1 cellular context compared by ENCODE assay signal in genomic region chr5:140294753-140295152, GRCh38.
TF ChIP-seq lines count a peak whose summit lies in the region.

No MANE protein-coding gene starts in this region.

TF ChIP-seq in A549, 52 proteins besides CTCF, POLR2A, EP300 and RAD21:
- TF ChIP-seq EHF (CRISPR knock-in tag; IDR thresholded peaks at IDR 0.05) (no peak), NR3C1 (IDR thresholded peaks at IDR 0.05) (no peak), PBX3 (IDR thresholded peaks at IDR 0.05) (no peak), NPAS2 (CRISPR knock-in tag; IDR thresholded peaks at IDR 0.05; ENCODE audit: borderline replicate concordance) (no peak), JUNB (IDR thresholded peaks at IDR 0.05) (no peak), SMC3 (IDR thresholded peaks at IDR 0.05) (no peak)
